In the genomic region with DNA sequence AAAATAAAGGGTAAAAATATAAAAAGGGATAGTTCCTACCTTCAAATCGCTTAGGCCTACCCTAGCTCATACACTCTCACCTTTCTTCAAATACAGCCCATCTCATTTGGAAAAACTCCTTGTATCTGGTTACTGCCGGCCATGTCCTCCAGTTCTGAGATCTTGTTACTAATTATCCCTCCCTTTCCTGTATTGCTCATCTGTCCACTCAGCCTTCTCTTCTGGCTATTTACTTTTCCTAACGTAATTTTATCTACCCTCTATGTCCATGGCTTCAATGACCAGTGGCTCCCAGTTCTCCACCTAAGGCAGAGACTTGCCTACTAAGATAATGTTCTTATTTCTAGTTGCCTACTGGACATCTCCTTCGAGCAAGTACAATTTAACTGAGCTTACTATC, we compare ENCODE assay signal across 17 cellular contexts.
DNase-seq lines count a peak whose midpoint lies in the region; ATAC-seq and TF ChIP-seq lines count a peak whose summit lies in the region.
"Had no signal": no experiment of that assay in that cellular context is flagged by ENCODE, and none has a peak within 500 bp of the region (broad histone marks: within the 10 kb centered on the region; RNA-seq: fewer than 3 reads in every experiment).

No MANE protein-coding gene starts in this region.

- TF ChIP-seq CTCF in DND-41 (IDR thresholded peaks at IDR 0.05; ENCODE audit: borderline replicate concordance, extremely low read depth, low read length, poor library complexity, severe bottlenecking) (no peak), nephron progenitor cell (IDR thresholded peaks at IDR 0.05) (no peak)

- no peak overlapping the region for H2AFZ ChIP-seq in DND-41 (ENCODE audit: low read depth, low read length)

- no peak overlapping the region for H3K9ac ChIP-seq in DND-41 (ENCODE audit: low read depth, low read length)

- H3K4me2 ChIP-seq in DND-41 (ENCODE audit: insufficient read depth, low read length), result no peak overlapping the region

- H3K27me3 Mint-ChIP-seq in nephron progenitor cell (ENCODE audit: low read depth, poor library complexity), result no peaks in the 10 kb centered on the region

- no peaks in the 10 kb centered on the region for H4K20me1 ChIP-seq in DND-41 (ENCODE audit: insufficient read depth, low read length)

- ATAC-seq in DND-41 (ENCODE audit: insufficient read depth, low read depth), result no peak
- no peak for ATAC-seq in GM18867 (IDR thresholded peaks at IDR 0.05; ENCODE audit: unreplicated experiment)
- ATAC-seq: Panc1 had no signal

- no peaks in the 10 kb centered on the region for H3K36me3 ChIP-seq in DND-41 (ENCODE audit: insufficient read depth, low read length)
- H3K36me3 ChIP-seq: HAP-1 had no signal

- DNase-seq in DND-41, result no peak
- DNase-seq in NCI-H2029 (lab: John Stamatoyannopoulos, UW), result peak; percentile 77
- DNase-seq in NCI-H748 (lab: John Stamatoyannopoulos, UW; ENCODE audit: unreplicated experiment), result peak; percentile 54
- DNase-seq in nephron progenitor cell, result no peak
- DNase-seq in NCI-H345 treated with DMSO at 0.1 percent for 48 hours (lab: John Stamatoyannopoulos, UW; ENCODE audit: unreplicated experiment), result no peak
- DNase-seq in cerebellum (ENCODE audit: low spot score), result no peak
- DNase-seq: CD4-positive, CD25-positive, alpha-beta regulatory T cell; DMS79; IMR-90; Kasumi-1; MM.1S; NCI-H1105 treated with DMSO at 0.1 percent for 48 hours; NCI-H187 treated with DMSO at 0.1 percent for 48 hours; NCI-H526 treated with DMSO at 0.1 percent for 48 hours had no signal

- peak overlapping the region; percentile 38 for H3K4me3 Mint-ChIP-seq in nephron progenitor cell
- H3K4me3 Mint-ChIP-seq: CD4-positive, CD25-positive, alpha-beta regulatory T cell had no signal

- H3K79me2 ChIP-seq in DND-41 (ENCODE audit: insufficient read depth, low read length), result no peaks in the 10 kb centered on the region

- peaks cover 72% of the 10 kb centered on the region for H3K4me1 ChIP-seq in DND-41 (ENCODE audit: insufficient read depth, low read length)

- H3K27me3 ChIP-seq in DND-41 (ENCODE audit: insufficient read depth, low read length, poor library complexity), result no peaks in the 10 kb centered on the region

- H3K36me3 Mint-ChIP-seq in nephron progenitor cell (ENCODE audit: low read depth), result no peaks in the 10 kb centered on the region
- H3K36me3 Mint-ChIP-seq: CD4-positive, CD25-positive, alpha-beta regulatory T cell had no signal

- no peaks in the 10 kb centered on the region for H3K9me3 ChIP-seq in DND-41 (ENCODE audit: insufficient read depth, low read length, severe bottlenecking)
- H3K9me3 ChIP-seq: HAP-1 had no signal

- H3K27ac Mint-ChIP-seq in nephron progenitor cell, result peak overlapping the region; percentile 18

- peaks cover 23% of the 10 kb centered on the region for H3K4me1 Mint-ChIP-seq in nephron progenitor cell

- H3K9me3 Mint-ChIP-seq in nephron progenitor cell, result peaks cover 4% of the 10 kb centered on the region

- H3K27ac ChIP-seq in DND-41 (ENCODE audit: low read length), result peak overlapping the region; percentile 85

- no peak overlapping the region for H3K4me3 ChIP-seq in DND-41 (ENCODE audit: low read depth in 1 of 2, low read length in 2 of 2)
- H3K4me3 ChIP-seq: HAP-1 had no signal

Comparison
In these comparisons a context has a peak if more than half of its experiments do, and no peak if none do; other contexts are left out.
1. DNase-seq: peak in NCI-H2029 (single experiment) and NCI-H748 (single experiment); none in DND-41 (single experiment), nephron progenitor cell (single experiment), NCI-H345 treated with DMSO at 0.1 percent for 48 hours (single experiment) and cerebellum (single experiment).